ENCODE assay signal across 14 cellular contexts in the genomic region with DNA sequence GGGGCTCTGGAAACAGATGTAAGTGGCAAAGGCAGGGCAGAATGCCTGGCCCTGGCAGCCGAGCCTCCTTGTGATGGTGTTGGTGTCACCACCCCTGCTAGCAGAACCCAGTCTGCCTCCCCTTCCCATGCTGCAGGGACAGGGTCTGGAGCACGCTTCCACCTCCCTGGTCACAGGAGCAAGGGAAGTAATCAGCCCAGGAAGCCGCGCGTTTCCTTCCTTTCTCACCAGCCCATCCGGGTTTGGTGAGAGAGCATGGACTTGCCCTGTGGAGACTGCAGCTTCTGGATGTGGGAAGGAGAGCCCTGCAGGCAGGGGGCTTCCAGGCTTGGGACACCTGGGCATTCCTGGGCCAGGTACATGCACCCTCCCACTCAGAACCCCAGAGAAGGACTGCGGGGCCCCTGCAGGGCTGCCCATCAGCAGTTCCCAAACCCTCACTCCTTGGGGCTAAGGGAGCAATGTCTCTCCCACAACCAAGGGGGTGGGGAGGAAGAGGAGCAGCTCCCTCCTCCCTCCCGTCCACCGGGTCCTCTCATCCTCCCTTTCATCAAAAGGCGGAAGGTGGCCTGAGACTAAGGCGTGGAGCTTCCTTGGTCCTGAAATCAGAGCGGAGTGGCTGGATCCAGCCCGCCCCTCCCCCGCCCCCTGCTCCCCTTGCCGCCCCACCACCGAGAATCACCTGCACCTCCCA. TPM values are rescaled to one million over a fixed set of nuclear protein-coding genes. Genes with fewer than 3 reads are reported as not detected.
DNase-seq lines count a peak whose midpoint lies in the region; ATAC-seq and TF ChIP-seq lines count a peak whose summit lies in the region.
"Had no signal": no experiment of that assay in that cellular context is flagged by ENCODE, and none has a peak within 500 bp of the region (broad histone marks: within the 10 kb centered on the region; RNA-seq: fewer than 3 reads in every experiment).

No MANE protein-coding gene starts in this region.

- peaks cover 0 to 6% of the 10 kb centered on the region in 2 experiments for H3K9me3 ChIP-seq in CD4-positive, CD25-positive, alpha-beta regulatory T cell (ENCODE audit: control insufficient read depth in 2 of 2, low read length in 2 of 2)
- no peaks in the 10 kb centered on the region for H3K9me3 ChIP-seq in gastrocnemius medialis
- H3K9me3 ChIP-seq: neutrophil had no signal

- in situ Hi-C loops in gastrocnemius medialis (cut with MboI; ENCODE audit: low sequenced_read_pairs in 4 of 4) = no loop called here

- no peak overlapping the region for H3K27ac ChIP-seq in CD4-positive, CD25-positive, alpha-beta regulatory T cell (ENCODE audit: insufficient read depth, low read length, poor library complexity, severe bottlenecking)
- H3K27ac ChIP-seq in layer of hippocampus (ENCODE audit: low read depth, low read length) (peak overlapping the region; percentile 82), gastrocnemius medialis (peak overlapping the region; percentile 72 to 79 (median 78))
- H3K27ac ChIP-seq: neutrophil had no signal

- no peaks in the 10 kb centered on the region for H3K36me3 ChIP-seq in CD4-positive, CD25-positive, alpha-beta regulatory T cell (ENCODE audit: control insufficient read depth, insufficient read depth, low read length)
- no peaks in the 10 kb centered on the region for H3K36me3 ChIP-seq in gastrocnemius medialis
- H3K36me3 ChIP-seq: neutrophil had no signal

- intact Hi-C loops in gastrocnemius medialis (cut with DNase I; ENCODE audit: low total_unique reads) = no loop called here

- H3K9me3 Mint-ChIP-seq in CD4-positive, CD25-positive, alpha-beta regulatory T cell = peaks cover 0 to 15% (median 0%) of the 10 kb centered on the region in 7 donors
- peaks cover 13% of the 10 kb centered on the region for H3K9me3 Mint-ChIP-seq in chondrocyte (ENCODE audit: low read depth)

- peaks cover 0 to 32% (median 12%) of the 10 kb centered on the region in 4 donors for H3K4me1 Mint-ChIP-seq in CD4-positive, CD25-positive, alpha-beta regulatory T cell
- peaks cover 53% of the 10 kb centered on the region for H3K4me1 Mint-ChIP-seq in chondrocyte (ENCODE audit: low read depth)
- H3K4me1 Mint-ChIP-seq: activated naive CD8-positive, alpha-beta T cell treated with anti-CD3 and anti-CD28 coated beads, Interleukin-2, amount 10 ng/mL, durations not matched to agents 7 days and 5 days had no signal

- peak overlapping the region in 2 of 3 donors; percentile 49 to 76 for H3K27ac Mint-ChIP-seq in CD4-positive, CD25-positive, alpha-beta regulatory T cell
- peak overlapping the region; percentile 49 for H3K27ac Mint-ChIP-seq in chondrocyte (ENCODE audit: unreplicated experiment)
- H3K27ac Mint-ChIP-seq: activated naive CD8-positive, alpha-beta T cell treated with anti-CD3 and anti-CD28 coated beads, Interleukin-2, amount 10 ng/mL, durations not matched to agents 7 days and 5 days had no signal

- DNase-seq in CD4-positive, CD25-positive, alpha-beta regulatory T cell = no peak
- DNase-seq in chondrocyte (ENCODE audit: low spot score) = peak; percentile 57
- no peak for DNase-seq in gastrocnemius medialis
- no peak for DNase-seq in T-helper 9 cell
- DNase-seq in central memory CD4-positive, alpha-beta T cell = no peak
- DNase-seq in SHP77 treated with DMSO at 0.1 percent for 48 hours (lab: John Stamatoyannopoulos, UW) = no peak
- DNase-seq in GM20000 (ENCODE audit: low spot score) = no peak
- DNase-seq: activated naive CD8-positive, alpha-beta T cell treated with anti-CD3 and anti-CD28 coated beads, Interleukin-2, amount 10 ng/mL, durations not matched to agents 7 days and 5 days; Karpas-422; NCI-H2107; stimulated activated CD4-positive, alpha-beta T cell treated with anti-CD3 and anti-CD28 coated beads, Interleukin-1b, Interleukin-23, amount 100 ng/mL, for 48 hours; stimulated activated naive CD4-positive, alpha-beta T cell had no signal

- H3K4me1 ChIP-seq in CD4-positive, CD25-positive, alpha-beta regulatory T cell (ENCODE audit: control insufficient read depth, insufficient read depth, low read length, poor library complexity, severe bottlenecking) = peaks cover 14% of the 10 kb centered on the region
- peaks cover 8 to 24% of the 10 kb centered on the region in 2 donors for H3K4me1 ChIP-seq in gastrocnemius medialis

- no peak for ATAC-seq in CD4-positive, CD25-positive, alpha-beta regulatory T cell (ENCODE audit: low read depth in 2 of 2)
- ATAC-seq in gastrocnemius medialis = no peak

- H3K4me3 ChIP-seq in CD4-positive, CD25-positive, alpha-beta regulatory T cell (ENCODE audit: low read depth, low read length) = no peak overlapping the region
- peak overlapping the region; percentile 32 to 55 (median 46) for H3K4me3 ChIP-seq in gastrocnemius medialis

- H3K27me3 Mint-ChIP-seq in CD4-positive, CD25-positive, alpha-beta regulatory T cell = no peaks in the 10 kb centered on the region
- H3K27me3 Mint-ChIP-seq in chondrocyte (ENCODE audit: low read depth) = no peaks in the 10 kb centered on the region
- H3K27me3 Mint-ChIP-seq: activated naive CD8-positive, alpha-beta T cell treated with anti-CD3 and anti-CD28 coated beads, Interleukin-2, amount 10 ng/mL, durations not matched to agents 7 days and 5 days had no signal

- no peaks in the 10 kb centered on the region for H3K27me3 ChIP-seq in CD4-positive, CD25-positive, alpha-beta regulatory T cell (ENCODE audit: control insufficient read depth, insufficient read depth, low read length)
- H3K27me3 ChIP-seq in layer of hippocampus (ENCODE audit: control insufficient read depth, insufficient read depth, low read length) (no peaks in the 10 kb centered on the region), gastrocnemius medialis (no peaks in the 10 kb centered on the region)

- no peak overlapping the region for H3K4me3 Mint-ChIP-seq in CD4-positive, CD25-positive, alpha-beta regulatory T cell
- H3K4me3 Mint-ChIP-seq in chondrocyte (ENCODE audit: unreplicated experiment) = no peak overlapping the region
- H3K4me3 Mint-ChIP-seq: activated naive CD8-positive, alpha-beta T cell treated with anti-CD3 and anti-CD28 coated beads, Interleukin-2, amount 10 ng/mL, durations not matched to agents 7 days and 5 days had no signal

- TF ChIP-seq CTCF in chondrocyte (IDR thresholded peaks at IDR 0.05) = no peak
- TF ChIP-seq CTCF in gastrocnemius medialis (IDR thresholded peaks at IDR 0.05 in 4 of 5, conservative IDR thresholded peaks at IDR 0.05 in 1 of 5) = no peak
- TF ChIP-seq CTCF in GM20000 (IDR thresholded peaks at IDR 0.05; ENCODE audit: extremely low read depth, missing control alignments) = no peak

- H3K36me3 Mint-ChIP-seq in CD4-positive, CD25-positive, alpha-beta regulatory T cell = peaks cover 3% of the 10 kb centered on the region
- H3K36me3 Mint-ChIP-seq in chondrocyte (ENCODE audit: low read depth) = peaks cover 3% of the 10 kb centered on the region

- no peak for TF ChIP-seq POLR2A in gastrocnemius medialis (IDR thresholded peaks at IDR 0.05)

RNA-seq across cellular contexts. Expression of a gene that starts 1.8 kb away (rescaled TPM):
- 0.17 TPM for total RNA-seq in CD4-positive, CD25-positive, alpha-beta regulatory T cell
- 1 to 10 TPM in 1 of 4 donors, under 1 TPM in 2, not detected in 1; 0.31 to 1.2 (median 0.36) TPM for polyA plus RNA-seq in CD4-positive, CD25-positive, alpha-beta regulatory T cell
- total RNA-seq in chondrocyte (0.31 to 0.92 TPM (median 0.40 TPM) in 3 replicates), gastrocnemius medialis (10 to 100 TPM; 14.6 to 34.8 (median 25.8) TPM)
- total RNA-seq: activated naive CD8-positive, alpha-beta T cell treated with anti-CD3 and anti-CD28 coated beads, Interleukin-2, amount 10 ng/mL, durations not matched to agents 7 days and 5 days had no signal

RNA-seq across cellular contexts. Expression of a gene that starts 2.8 kb away (rescaled TPM):
- total RNA-seq in CD4-positive, CD25-positive, alpha-beta regulatory T cell = not detected
- polyA plus RNA-seq in CD4-positive, CD25-positive, alpha-beta regulatory T cell = not detected
- 1.2 to 2.2 TPM (median 1.5 TPM) in 3 replicates for total RNA-seq in chondrocyte
- total RNA-seq in gastrocnemius medialis = 1 to 10 TPM; 2.0 to 9.9 (median 3.0) TPM
- total RNA-seq: activated naive CD8-positive, alpha-beta T cell treated with anti-CD3 and anti-CD28 coated beads, Interleukin-2, amount 10 ng/mL, durations not matched to agents 7 days and 5 days had no signal

RNA-seq across cellular contexts. Expression of a gene that starts 12.6 kb away (rescaled TPM):
- not detected for total RNA-seq in CD4-positive, CD25-positive, alpha-beta regulatory T cell
- polyA plus RNA-seq in CD4-positive, CD25-positive, alpha-beta regulatory T cell = under 1 TPM in 2 of 4 donors, not detected in 2; 0.42 to 0.65 TPM
- total RNA-seq in chondrocyte = 0.54 to 0.65 TPM in 2 of 3 replicates, not detected in the other
- total RNA-seq in gastrocnemius medialis = 10 to 100 TPM; 20.1 to 51.2 (median 31.0) TPM
- total RNA-seq: activated naive CD8-positive, alpha-beta T cell treated with anti-CD3 and anti-CD28 coated beads, Interleukin-2, amount 10 ng/mL, durations not matched to agents 7 days and 5 days had no signal

Comparison
In these comparisons a context has a peak if more than half of its experiments do, and no peak if none do; other contexts are left out.
1. RNA of a gene that starts 12.6 kb away (total RNA-seq): 20.1 to 51.2 TPM in gastrocnemius medialis; 0.54 to 0.65 TPM in chondrocyte and not detected in CD4-positive, CD25-positive, alpha-beta regulatory T cell (single experiment); every median in the first group is over 10 times any median in the second.